ENCODE assay signal across 25 cellular contexts in genomic region chr2:18977409-18977808, GRCh38.
DNase-seq lines count a peak whose midpoint lies in the region; ATAC-seq and TF ChIP-seq lines count a peak whose summit lies in the region.
"Had no signal": no experiment of that assay in that cellular context is flagged by ENCODE, and none has a peak within 500 bp of the region (broad histone marks: within the 10 kb centered on the region; RNA-seq: fewer than 3 reads in every experiment).

No MANE protein-coding gene starts in this region.

- H3K4me1 ChIP-seq in SJSA1 (replicated peaks) (peaks cover 25% of the 10 kb centered on the region), right lobe of liver (peaks cover 0 to 10% (median 5%) of the 10 kb centered on the region in 4 donors), sigmoid colon (peaks cover 0 to 47% (median 39%) of the 10 kb centered on the region in 4 donors)

- H3K36me3 Mint-ChIP-seq in activated CD4-positive, alpha-beta memory T cell treated with anti-CD3 and anti-CD28 coated beads, Interleukin-2, amount 10 ng/mL, durations not matched to agents 7 days and 5 days (ENCODE audit: low read depth): no peaks in the 10 kb centered on the region

- no peaks in the 10 kb centered on the region for H3K4me1 Mint-ChIP-seq in activated CD4-positive, alpha-beta memory T cell treated with anti-CD3 and anti-CD28 coated beads, Interleukin-2, amount 10 ng/mL, durations not matched to agents 7 days and 5 days
- H3K4me1 Mint-ChIP-seq: natural killer cell, T-helper 17 cell had no signal

- no peaks in the 10 kb centered on the region for H3K27me3 Mint-ChIP-seq in activated CD4-positive, alpha-beta memory T cell treated with anti-CD3 and anti-CD28 coated beads, Interleukin-2, amount 10 ng/mL, durations not matched to agents 7 days and 5 days
- H3K27me3 Mint-ChIP-seq: T-helper 17 cell had no signal

- peaks cover 3% of the 10 kb centered on the region for H3K9me3 Mint-ChIP-seq in activated CD4-positive, alpha-beta memory T cell treated with anti-CD3 and anti-CD28 coated beads, Interleukin-2, amount 10 ng/mL, durations not matched to agents 7 days and 5 days
- H3K9me3 Mint-ChIP-seq: GM23338 had no signal

- H3K36me3 ChIP-seq in SJSA1 (no peaks in the 10 kb centered on the region), right lobe of liver (no peaks in the 10 kb centered on the region), sigmoid colon (no peaks in the 10 kb centered on the region)
- H3K36me3 ChIP-seq: adrenal gland, cardiac muscle cell had no signal

- no peak overlapping the region for H3K4me3 ChIP-seq in AG04450 (ENCODE audit: low read depth, low read length)
- no peak overlapping the region for H3K4me3 ChIP-seq in SJSA1
- H3K4me3 ChIP-seq in right lobe of liver: no peak overlapping the region
- H3K4me3 ChIP-seq in sigmoid colon: no peak overlapping the region
- H3K4me3 ChIP-seq: adrenal gland, cardiac muscle cell, GM12878, GM23338 had no signal

- ATAC-seq in right lobe of liver: peak; percentile 41 to 74 (median 51)
- ATAC-seq: GM12878, GM23338, natural killer cell, T-helper 17 cell had no signal

- WGBS in right lobe of liver (ENCODE audit: insufficient coverage, low coverage, low lambda C conversion rate, missing lambda C conversion rate): 22% methylated on average over 3 of the region's 3 CpGs
- WGBS in sigmoid colon, 2 donors: 66 to 71% methylated on average over 3 of the region's 3 CpGs

- H3K27ac Mint-ChIP-seq in activated CD4-positive, alpha-beta memory T cell treated with anti-CD3 and anti-CD28 coated beads, Interleukin-2, amount 10 ng/mL, durations not matched to agents 7 days and 5 days: no peak overlapping the region
- H3K27ac Mint-ChIP-seq: GM23338, natural killer cell, T-helper 17 cell had no signal

- POLR2A ChIA-PET in AG04450 (lab: Yijun Ruan, JAX): no interaction called here
- POLR2A ChIA-PET in activated CD4-positive, alpha-beta memory T cell treated with anti-CD3 and anti-CD28 coated beads, Interleukin-2, amount 10 ng/mL, durations not matched to agents 7 days and 5 days (lab: Charles Lee): no interaction called here

- H3K27ac ChIP-seq in AG04450 (ENCODE audit: low read depth, low read length) (peak overlapping the region; percentile 72), SJSA1 (peak overlapping the region; percentile 80; the same call in 1 of the 2 replicates), right lobe of liver (no peak overlapping the region), sigmoid colon (peak overlapping the region; percentile 67 to 81 (median 77))
- H3K27ac ChIP-seq: C4-2B, cardiac muscle cell, RWPE1 had no signal

- TF ChIP-seq CTCF in AG04450 (IDR thresholded peaks at IDR 0.05; ENCODE audit: low read depth, low read length): no peak
- no peak for TF ChIP-seq CTCF in right lobe of liver (IDR thresholded peaks at IDR 0.05)
- no peak for TF ChIP-seq CTCF in sigmoid colon (IDR thresholded peaks at IDR 0.05)

- DNase-seq in AG04450 (ENCODE audit: low read depth, low spot score): no peak
- DNase-seq in SJSA1 (ENCODE audit: low read depth in 1 of 2, low spot score in 2 of 2): no peak
- no peak for DNase-seq in right lobe of liver
- no peak for DNase-seq in sigmoid colon
- no peak for DNase-seq in UCSD-AML1 (lab: John Stamatoyannopoulos, UW; ENCODE audit: unreplicated experiment)
- DNase-seq in Kasumi-1 (lab: John Stamatoyannopoulos, UW): no peak
- DNase-seq in activated CD4-positive, alpha-beta memory T cell treated with anti-CD3 and anti-CD28 coated beads, Interleukin-2, amount 10 ng/mL, durations not matched to agents 7 days and 5 days: no peak
- DNase-seq in DMS 273 treated with DMSO at 0.1 percent for 48 hours (lab: John Stamatoyannopoulos, UW): no peak
- DNase-seq: activated CD4-positive, alpha-beta T cell treated with anti-CD3 and anti-CD28 coated beads for 4 hours; activated naive CD4-positive, alpha-beta T cell; activated T-cell treated with anti-CD3 and anti-CD28 coated beads, Interleukin-2, amount 50 U/mL, for 48 hours; DND-41; mesendoderm; MV-4-11; natural killer cell; NCI-H2171 treated with DMSO at 0.1 percent for 48 hours; NCI-H69; SK-N-SH; T-helper 17 cell had no signal

- H3K27me3 ChIP-seq in AG04450 (ENCODE audit: control insufficient read depth, insufficient read depth, low read length): no peaks in the 10 kb centered on the region
- no peaks in the 10 kb centered on the region for H3K27me3 ChIP-seq in SJSA1 (replicated peaks)
- H3K27me3 ChIP-seq in right lobe of liver: no peaks in the 10 kb centered on the region
- no peaks in the 10 kb centered on the region for H3K27me3 ChIP-seq in sigmoid colon
- H3K27me3 ChIP-seq: adrenal gland, cardiac muscle cell had no signal

- H3K9me3 ChIP-seq in AG04450 (ENCODE audit: control insufficient read depth, insufficient read depth, low read length) (no peaks in the 10 kb centered on the region), SJSA1 (replicated peaks) (no peaks in the 10 kb centered on the region), right lobe of liver (no peaks in the 10 kb centered on the region), sigmoid colon (no peaks in the 10 kb centered on the region)
- H3K9me3 ChIP-seq: adrenal gland, SK-N-SH had no signal

- H3K4me3 Mint-ChIP-seq in activated CD4-positive, alpha-beta memory T cell treated with anti-CD3 and anti-CD28 coated beads, Interleukin-2, amount 10 ng/mL, durations not matched to agents 7 days and 5 days: no peak overlapping the region
- H3K4me3 Mint-ChIP-seq: GM23338, natural killer cell, T-helper 17 cell had no signal

- CTCF ChIA-PET in AG04450 (lab: Charles Lee): interaction anchor here (1.1 kb wide), 1 partner anchor 10 kb away, joined by 3 read pairs; no protein-coding TSS in a partner anchor
- CTCF ChIA-PET in activated CD4-positive, alpha-beta memory T cell treated with anti-CD3 and anti-CD28 coated beads, Interleukin-2, amount 10 ng/mL, durations not matched to agents 7 days and 5 days (lab: Charles Lee): no interaction called here

- TF ChIP-seq EP300 in sigmoid colon (IDR thresholded peaks at IDR 0.05): no peak

- intact Hi-C loops in right lobe of liver (cut with DNase I): no loop called here
- intact Hi-C loops in sigmoid colon (cut with DNase I): loop anchor here (2.0 to 10.0 kb wide), 7 partner anchors 31 to 887 kb away; partner anchors contain the start of gene OSR1

- TF ChIP-seq POLR2A in right lobe of liver (IDR thresholded peaks at IDR 0.05) (no peak), sigmoid colon (IDR thresholded peaks at IDR 0.05) (no peak)

Comparison
In these comparisons a context has a peak if more than half of its experiments do, and no peak if none do; other contexts are left out.
1. H3K27ac ChIP-seq: peak in AG04450 (single experiment), SJSA1 (single experiment) and sigmoid colon (4 of 4); none in right lobe of liver (0 of 3).